Comparison of ENCODE assay signal across 1 cellular context in genomic region chr14:92461891-92462290, GRCh38.
A peak's percentile ranks its signal among the peaks of the same experiment; 100 is the strongest.
TF ChIP-seq lines count a peak whose summit lies in the region.

No MANE protein-coding gene starts in this region.

TF ChIP-seq in HepG2, 621 proteins besides CTCF, POLR2A, EP300 and RAD21:
- TF ChIP-seq ZNF446 (CRISPR knock-in tag; IDR thresholded peaks at IDR 0.05) = no peak
- peak; percentile 75 for TF ChIP-seq ZNF768 (CRISPR knock-in tag; IDR thresholded peaks at IDR 0.05)
TF ChIP-seq in HepG2: peak in this region for 1.
